Comparison of ENCODE assay signal across 8 cellular contexts in the genomic region with DNA sequence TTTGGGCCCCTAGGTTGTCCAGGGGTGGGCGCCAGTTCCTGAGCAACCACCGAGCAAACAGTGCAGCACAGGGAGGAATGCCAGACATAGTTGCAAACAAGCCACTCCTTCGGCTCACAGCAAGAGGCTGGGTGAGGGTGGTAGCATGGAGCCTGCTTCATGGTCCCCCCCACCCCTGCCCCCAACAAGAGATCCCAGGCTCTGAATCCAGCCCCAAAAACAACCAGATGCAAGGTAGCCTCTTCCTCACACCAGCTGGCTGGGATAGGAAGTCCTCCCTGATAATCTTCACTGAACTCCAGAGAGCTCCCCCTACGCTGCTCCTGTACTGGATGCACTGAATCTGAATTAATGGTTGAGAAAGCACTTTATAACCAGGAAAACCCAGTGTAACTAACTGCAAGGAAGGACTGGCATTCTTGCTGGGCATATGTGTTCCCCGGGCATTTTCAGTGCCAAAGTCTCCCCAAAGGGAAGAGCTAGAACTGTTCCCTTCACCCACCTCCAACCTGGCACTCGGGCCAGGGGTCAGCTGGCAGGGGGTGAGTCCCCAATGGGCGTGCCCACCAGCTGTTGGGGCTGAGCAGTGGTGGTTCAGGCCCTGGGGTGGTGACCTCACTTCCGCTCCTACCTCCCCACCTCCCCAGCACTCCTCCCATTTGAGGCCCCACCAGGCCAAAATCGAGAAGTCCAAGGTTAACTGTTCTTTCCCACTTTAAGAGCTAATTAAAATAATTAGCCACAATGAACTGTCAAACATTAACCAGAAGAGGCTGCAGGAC. TPM values are rescaled to one million over a fixed set of nuclear protein-coding genes. Genes with fewer than 3 reads are reported as not detected.
A peak's percentile ranks its signal among the peaks of the same experiment; 100 is the strongest.
DNase-seq lines count a peak whose midpoint lies in the region; ATAC-seq lines count a peak whose summit lies in the region.

No MANE protein-coding gene starts in this region.

- peak overlapping the region; percentile 62 for H3K27ac ChIP-seq in SK-N-MC
- peak overlapping the region; percentile 77 for H3K27ac ChIP-seq in naive thymus-derived CD4-positive, alpha-beta T cell (ENCODE audit: low read depth, low read length)

- no peaks in the 10 kb centered on the region for H3K36me3 ChIP-seq in SK-N-MC (ENCODE audit: insufficient read depth, low read length)
- H3K36me3 ChIP-seq in naive thymus-derived CD4-positive, alpha-beta T cell (ENCODE audit: control insufficient read depth in 2 of 3, insufficient read depth in 3 of 3, low read length in 3 of 3), result no peaks in the 10 kb centered on the region

- peak; percentile 61 for ATAC-seq in GM19372 (IDR thresholded peaks at IDR 0.05; ENCODE audit: low read depth, unreplicated experiment)
- ATAC-seq in HG03342 (IDR thresholded peaks at IDR 0.05; ENCODE audit: unreplicated experiment), result peak; percentile 61
- peak; percentile 68 for ATAC-seq in naive thymus-derived CD4-positive, alpha-beta T cell

- CTCF ChIA-PET in naive thymus-derived CD4-positive, alpha-beta T cell (lab: Charles Lee), result interaction anchor here (0.7 to 1.8 kb wide), 5 partner anchors 10 to 63 kb away, joined by 3 to 5 read pairs (median 3); partner anchors contain the start of gene RAB33A

- H3K36me3 Mint-ChIP-seq in dendritic cell treated with granulocyte-macrophage colony-stimulating factor and Interleukin-4, amounts not matched to agents 40 ng/mL and 50 ng/mL, for 4 days (ENCODE audit: low read depth), result peaks cover 48% of the 10 kb centered on the region
- H3K36me3 Mint-ChIP-seq in naive thymus-derived CD4-positive, alpha-beta T cell, result peaks cover 0 to 7% (median 0%) of the 10 kb centered on the region in 5 donors

- H3K9ac ChIP-seq in SK-N-MC (ENCODE audit: insufficient read length), result peak overlapping the region; percentile 77

- H3K4me3 ChIP-seq in SK-N-MC, result peak overlapping the region; percentile 82
- peak overlapping the region; percentile 57 for H3K4me3 ChIP-seq in naive thymus-derived CD4-positive, alpha-beta T cell (ENCODE audit: low read length)

- peak; percentile 53 for DNase-seq in EH (ENCODE audit: low read depth)
- no peak for DNase-seq in SK-N-MC (ENCODE audit: low read depth, low spot score)
- DNase-seq in naive thymus-derived CD4-positive, alpha-beta T cell, result peak in 2 of 9 donors; percentile 24 to 45
- DNase-seq in D341Med (ENCODE audit: low spot score), result no peak
- no peak for DNase-seq in NCI-H128 (lab: John Stamatoyannopoulos, UW; ENCODE audit: unreplicated experiment)

- peaks cover 5 to 6% of the 10 kb centered on the region in 2 donors for H3K4me1 ChIP-seq in naive thymus-derived CD4-positive, alpha-beta T cell (ENCODE audit: control insufficient read depth in 2 of 2, insufficient read depth in 2 of 2, low read length in 2 of 2)

- no peaks in the 10 kb centered on the region for H3K9me3 ChIP-seq in SK-N-MC (ENCODE audit: low read depth, low read length)
- H3K9me3 ChIP-seq in naive thymus-derived CD4-positive, alpha-beta T cell (ENCODE audit: control insufficient read depth in 2 of 3, low read length in 3 of 3), result no peaks in the 10 kb centered on the region

- no peaks in the 10 kb centered on the region for H3K9me3 Mint-ChIP-seq in dendritic cell treated with granulocyte-macrophage colony-stimulating factor and Interleukin-4, amounts not matched to agents 40 ng/mL and 50 ng/mL, for 4 days
- H3K9me3 Mint-ChIP-seq in naive thymus-derived CD4-positive, alpha-beta T cell, result peaks cover 0 to 3% (median 0%) of the 10 kb centered on the region in 11 donors

- peaks cover 65% of the 10 kb centered on the region for H3K4me1 Mint-ChIP-seq in dendritic cell treated with granulocyte-macrophage colony-stimulating factor and Interleukin-4, amounts not matched to agents 40 ng/mL and 50 ng/mL, for 4 days (ENCODE audit: low read depth)
- peaks cover 14 to 50% (median 35%) of the 10 kb centered on the region in 7 donors for H3K4me1 Mint-ChIP-seq in naive thymus-derived CD4-positive, alpha-beta T cell

- peak overlapping the region; percentile 97 for H3K4me3 Mint-ChIP-seq in dendritic cell treated with granulocyte-macrophage colony-stimulating factor and Interleukin-4, amounts not matched to agents 40 ng/mL and 50 ng/mL, for 4 days
- peak overlapping the region; percentile 79 to 96 (median 90) for H3K4me3 Mint-ChIP-seq in naive thymus-derived CD4-positive, alpha-beta T cell

- POLR2A ChIA-PET in naive thymus-derived CD4-positive, alpha-beta T cell (lab: Charles Lee), result interaction anchor here (0.6 to 4.0 kb wide), 13 partner anchors 9 to 177 kb away, joined by 3 to 17 read pairs (median 4); no protein-coding TSS in a partner anchor

- H3K27me3 Mint-ChIP-seq in dendritic cell treated with granulocyte-macrophage colony-stimulating factor and Interleukin-4, amounts not matched to agents 40 ng/mL and 50 ng/mL, for 4 days, result no peaks in the 10 kb centered on the region
- no peaks in the 10 kb centered on the region for H3K27me3 Mint-ChIP-seq in naive thymus-derived CD4-positive, alpha-beta T cell

- intact Hi-C loops in dendritic cell treated with granulocyte-macrophage colony-stimulating factor and Interleukin-4, amounts not matched to agents 40 ng/mL and 50 ng/mL, for 4 days (cut with micrococcal nuclease), result no loop called here
- intact Hi-C loops in naive thymus-derived CD4-positive, alpha-beta T cell (cut with micrococcal nuclease), result loop anchor here (1.0 kb wide), 2 partner anchors 11 to 17 kb away; no protein-coding TSS in a partner anchor

- peak overlapping the region; percentile 96 for H3K27ac Mint-ChIP-seq in dendritic cell treated with granulocyte-macrophage colony-stimulating factor and Interleukin-4, amounts not matched to agents 40 ng/mL and 50 ng/mL, for 4 days
- H3K27ac Mint-ChIP-seq in naive thymus-derived CD4-positive, alpha-beta T cell, result peak overlapping the region; percentile 21 to 89 (median 78)

- no peaks in the 10 kb centered on the region for H3K27me3 ChIP-seq in naive thymus-derived CD4-positive, alpha-beta T cell (ENCODE audit: control insufficient read depth in 2 of 2, insufficient read depth in 2 of 2, low read length in 2 of 2)

RNA-seq across cellular contexts. Expression of gene ELF4, which starts 1.5 kb away (rescaled TPM):
- 10 to 100 TPM; 20.7 to 48.9 (median 23.7) TPM for total RNA-seq in naive thymus-derived CD4-positive, alpha-beta T cell
- polyA plus RNA-seq in naive thymus-derived CD4-positive, alpha-beta T cell, result 10 to 100 TPM in 1 of 2 donors, 1 to 10 TPM in 1; 8.5 to 16.9 TPM

RNA-seq across cellular contexts. Expression of gene AIFM1, which starts 56.8 kb away (rescaled TPM):
- total RNA-seq in naive thymus-derived CD4-positive, alpha-beta T cell, result 10 to 100 TPM; 11.6 to 35.8 (median 21.1) TPM
- 10 to 100 TPM; 24.8 to 35.4 TPM for polyA plus RNA-seq in naive thymus-derived CD4-positive, alpha-beta T cell
